Comparison of ENCODE assay signal across 1 cellular context in genomic region chr11:44065851-44066731, GRCh38.
A peak's percentile ranks its signal among the peaks of the same experiment; 100 is the strongest.
TF ChIP-seq lines count a peak whose summit lies in the region.

ACCS (plus strand) TSS chr11:44066270; CDS start chr11:44067628, 1,358 bp downstream.

TF ChIP-seq in HepG2, 621 proteins besides CTCF, POLR2A, EP300 and RAD21 (continued from another document and continues in another):
- TF ChIP-seq BCL3 (CRISPR knock-in tag; IDR thresholded peaks at IDR 0.05) (no peak), CBX5 (CRISPR knock-in tag; IDR thresholded peaks at IDR 0.05; ENCODE audit: borderline replicate concordance) (no peak), ZNF317 (CRISPR knock-in tag; IDR thresholded peaks at IDR 0.05) (no peak), ARNT2 (CRISPR knock-in tag; IDR thresholded peaks at IDR 0.05; ENCODE audit: low read depth) (no peak), XRCC5 (optimal IDR thresholded peaks at IDR 0.05; ENCODE audit: low read length) (peak; percentile 50), HOXA3 (CRISPR knock-in tag; IDR thresholded peaks at IDR 0.05) (0 out of 2 replicates have a peak, but pooled peaks have one; percentile 49), SIX4 (CRISPR knock-in tag; IDR thresholded peaks at IDR 0.05) (no peak), ZBTB33 (CRISPR knock-in tag; IDR thresholded peaks at IDR 0.05) (0 out of 2 replicates have a peak, but pooled peaks have one; percentile 15), ETV5 (CRISPR knock-in tag; IDR thresholded peaks at IDR 0.05; ENCODE audit: borderline replicate concordance) (0 out of 2 replicates have a peak, but pooled peaks have one; percentile 33), ETS1 (CRISPR knock-in tag; IDR thresholded peaks at IDR 0.05) (no peak), GABPB1 (CRISPR knock-in tag; IDR thresholded peaks at IDR 0.05) (peak; percentile 82), ZNF850 (CRISPR knock-in tag; conservative IDR thresholded peaks at IDR 0.05) (no peak), HNRNPL (IDR thresholded peaks at IDR 0.05; ENCODE audit: low read depth, low read length) (peak; percentile 74; the same call in 1 of the 2 replicates), ELF4 (CRISPR knock-in tag; IDR thresholded peaks at IDR 0.05; ENCODE audit: borderline replicate concordance) (no peak), FOXJ3 (CRISPR knock-in tag; IDR thresholded peaks at IDR 0.05; ENCODE audit: borderline replicate concordance) (no peak), ARNT (IDR thresholded peaks at IDR 0.05) (no peak), HES4 (CRISPR knock-in tag; IDR thresholded peaks at IDR 0.05; ENCODE audit: borderline replicate concordance) (no peak), ZNF547 (CRISPR knock-in tag; IDR thresholded peaks at IDR 0.05) (peak; percentile 46; the same call in 1 of the 2 replicates), CREM (IDR thresholded peaks at IDR 0.05) (no peak), CREM (CRISPR knock-in tag; IDR thresholded peaks at IDR 0.05) (no peak), HIC2 (CRISPR knock-in tag; IDR thresholded peaks at IDR 0.05; ENCODE audit: low read depth) (peak; percentile 36; the same call in 1 of the 2 replicates), ZSCAN21 (CRISPR knock-in tag; IDR thresholded peaks at IDR 0.05; ENCODE audit: borderline replicate concordance) (peak; percentile 66; the same call in 1 of the 2 replicates), RFXANK (CRISPR knock-in tag; IDR thresholded peaks at IDR 0.05) (no peak), HNF1B (CRISPR knock-in tag; IDR thresholded peaks at IDR 0.05) (peak; percentile 55; the same call in 1 of the 2 replicates), HMG20A (CRISPR knock-in tag; IDR thresholded peaks at IDR 0.05; ENCODE audit: borderline replicate concordance) (no peak), NPAS2 (CRISPR knock-in tag; IDR thresholded peaks at IDR 0.05; ENCODE audit: borderline replicate concordance) (no peak), ZBTB2 (CRISPR knock-in tag; IDR thresholded peaks at IDR 0.05; ENCODE audit: low read depth) (no peak), KDM6A (CRISPR knock-in tag; IDR thresholded peaks at IDR 0.05; ENCODE audit: low read depth) (no peak), ZNF407 (CRISPR knock-in tag; IDR thresholded peaks at IDR 0.05; ENCODE audit: not compliant biosample characterization) (peak; percentile 76), PHF8 (CRISPR knock-in tag; IDR thresholded peaks at IDR 0.05) (peak; percentile 38; the same call in 1 of the 2 replicates), SCMH1 (CRISPR knock-in tag; IDR thresholded peaks at IDR 0.05; ENCODE audit: borderline replicate concordance) (no peak), ZBTB43 (CRISPR knock-in tag; conservative IDR thresholded peaks at IDR 0.05) (no peak), TEAD2 (CRISPR knock-in tag; IDR thresholded peaks at IDR 0.05) (no peak), CBX2 (IDR thresholded peaks at IDR 0.05; ENCODE audit: low read depth, low read length) (no peak), CBX2 (CRISPR knock-in tag; IDR thresholded peaks at IDR 0.05; ENCODE audit: low read depth) (0 out of 2 replicates have a peak, but pooled peaks have one; percentile 22), ZNF691 (CRISPR knock-in tag; IDR thresholded peaks at IDR 0.05; ENCODE audit: borderline replicate concordance, low read depth) (0 out of 2 replicates have a peak, but pooled peaks have one; percentile 48), PBX3 (CRISPR knock-in tag; IDR thresholded peaks at IDR 0.05; ENCODE audit: borderline replicate concordance) (no peak), POGZ (CRISPR knock-in tag; IDR thresholded peaks at IDR 0.05) (peak; percentile 48; the same call in 1 of the 2 replicates)
